9 cellular contexts compared by ENCODE assay signal in the genomic region with DNA sequence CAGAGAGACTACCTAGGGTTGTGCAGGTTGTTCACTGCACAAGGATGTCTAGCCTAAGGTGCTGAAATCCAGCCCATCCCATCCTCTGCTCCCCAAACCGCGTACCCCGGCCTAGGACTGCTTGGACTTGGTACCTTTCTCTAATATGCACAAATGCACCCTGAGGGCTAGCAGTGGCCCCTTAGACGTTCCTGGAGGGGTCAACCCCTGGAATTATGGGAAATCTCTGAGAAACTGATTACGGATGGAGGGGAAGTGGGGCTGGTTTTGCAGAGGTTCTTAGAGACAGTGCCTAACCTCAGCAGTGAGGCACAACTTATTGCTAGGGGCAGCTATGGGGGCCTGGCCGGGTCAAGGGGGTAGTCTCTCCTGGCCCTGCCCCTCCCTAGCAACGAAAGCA. TPM values are rescaled to one million over a fixed set of nuclear protein-coding genes. Genes with fewer than 3 reads are reported as not detected.
A peak's percentile ranks its signal among the peaks of the same experiment; 100 is the strongest.
DNase-seq lines count a peak whose midpoint lies in the region; ATAC-seq and TF ChIP-seq lines count a peak whose summit lies in the region.
"Had no signal": no experiment of that assay in that cellular context is flagged by ENCODE, and none has a peak within 500 bp of the region (broad histone marks: within the 10 kb centered on the region; RNA-seq: fewer than 3 reads in every experiment).

No MANE protein-coding gene starts in this region.

- H3K4me1 ChIP-seq in smooth muscle cell (ENCODE audit: low read depth) = peaks cover 19% of the 10 kb centered on the region

- H3K4me1 Mint-ChIP-seq in WTC11 = peaks cover 23% of the 10 kb centered on the region

- H3K27me3 Mint-ChIP-seq in WTC11 (ENCODE audit: low read depth) = peaks cover 6% of the 10 kb centered on the region

- peak overlapping the region; percentile 97 for H3K27ac ChIP-seq in smooth muscle cell (ENCODE audit: low read depth)

- CTCF ChIA-PET in WTC11 (lab: Charles Lee) = interaction anchor here (0.6 to 2.6 kb wide), 3 partner anchors 25 to 246 kb away, joined by 5 to 9 read pairs (median 5); a partner anchor contains a TSS

- H3K27me3 ChIP-seq in smooth muscle cell (ENCODE audit: low read depth) (no peaks in the 10 kb centered on the region), H7 (ENCODE audit: control insufficient read depth, insufficient read depth, low read length) (no peaks in the 10 kb centered on the region)

- H3K4me3 Mint-ChIP-seq in WTC11 = peak overlapping the region; percentile 50

- H3K9ac ChIP-seq in smooth muscle cell (ENCODE audit: low read depth) = peak overlapping the region; percentile 98

- H3K27ac Mint-ChIP-seq in WTC11 = no peak overlapping the region

- peaks cover 26% of the 10 kb centered on the region for H3F3A ChIP-seq in smooth muscle cell (ENCODE audit: low read depth)

- WGBS in smooth muscle cell (ENCODE audit: low lambda C conversion rate) = 80% methylated on average over 7 of the region's 7 CpGs

- DNase-seq in HFF-Myc (ENCODE audit: extremely low read depth, low read depth) (no peak), WTC11 (ENCODE audit: low spot score) (no peak), foreskin fibroblast (no peak), smooth muscle cell (lab: John Stamatoyannopoulos, UW; ENCODE audit: unreplicated experiment) (no peak), HUDEP-2 (lab: John Stamatoyannopoulos, UW; ENCODE audit: unreplicated experiment in 76 of 76) (no peak), NAMALWA (ENCODE audit: low spot score) (no peak), H7 (no peak), omental fat pad (ENCODE audit: low spot score) (no peak)
- DNase-seq: SHP77 had no signal

- TF ChIP-seq CTCF in HFF-Myc (IDR thresholded peaks at IDR 0.05; ENCODE audit: low read depth, low read length, missing control alignments) (no peak), WTC11 (IDR thresholded peaks at IDR 0.05) (no peak), foreskin fibroblast (IDR thresholded peaks at IDR 0.05; ENCODE audit: low read depth, low read length) (no peak), smooth muscle cell (IDR thresholded peaks at IDR 0.05; ENCODE audit: borderline replicate concordance, insufficient read depth, poor library complexity, severe bottlenecking) (no peak), omental fat pad (IDR thresholded peaks at IDR 0.05) (no peak)

- no peaks in the 10 kb centered on the region for H3K36me3 ChIP-seq in smooth muscle cell (ENCODE audit: low read depth)
- H3K36me3 ChIP-seq in H7 (replicated peaks; ENCODE audit: control insufficient read depth, insufficient read depth, low read length) = no peaks in the 10 kb centered on the region; the same call in 1 of the 2 replicates

- H2AFZ ChIP-seq in smooth muscle cell (ENCODE audit: low read depth) = no peak overlapping the region

- POLR2A ChIA-PET in WTC11 (lab: Charles Lee) = interaction anchor here (0.6 to 1.1 kb wide), 3 partner anchors 30 to 57 kb away, joined by 3 read pairs; a partner anchor contains a TSS

- no peaks in the 10 kb centered on the region for H3K9me3 Mint-ChIP-seq in WTC11

- peaks cover 6% of the 10 kb centered on the region for H4K20me1 ChIP-seq in smooth muscle cell (ENCODE audit: low read depth)

- peak overlapping the region; percentile 99 for H3K4me3 ChIP-seq in HFF-Myc (replicated peaks; ENCODE audit: low read depth, low read length)
- peak overlapping the region; percentile 24 to 81 for H3K4me3 ChIP-seq in foreskin fibroblast (ENCODE audit: low read depth in 1 of 2, low read length in 2 of 2)
- H3K4me3 ChIP-seq in smooth muscle cell = peak overlapping the region; percentile 6
- no peak overlapping the region; the same call in 1 of the 2 replicates for H3K4me3 ChIP-seq in H7 (ENCODE audit: insufficient read depth, low read depth, low read length)

- H3K9me3 ChIP-seq in smooth muscle cell (replicated peaks; ENCODE audit: low read depth) = no peaks in the 10 kb centered on the region

- no peaks in the 10 kb centered on the region for H3K36me3 Mint-ChIP-seq in WTC11

- H3K4me2 ChIP-seq in smooth muscle cell = peak overlapping the region; percentile 93

- H3K79me2 ChIP-seq in smooth muscle cell (ENCODE audit: low read depth) = peaks cover 34% of the 10 kb centered on the region

- no peak for ATAC-seq in WTC11
- no peak for ATAC-seq in omental fat pad (ENCODE audit: low FRiP score)

TF ChIP-seq in WTC11, 78 proteins besides CTCF, POLR2A, EP300 and RAD21:
- no peak for TF ChIP-seq ZNF138 (CRISPR knock-in tag; conservative IDR thresholded peaks at IDR 0.05)
- TF ChIP-seq, protein P1, sequence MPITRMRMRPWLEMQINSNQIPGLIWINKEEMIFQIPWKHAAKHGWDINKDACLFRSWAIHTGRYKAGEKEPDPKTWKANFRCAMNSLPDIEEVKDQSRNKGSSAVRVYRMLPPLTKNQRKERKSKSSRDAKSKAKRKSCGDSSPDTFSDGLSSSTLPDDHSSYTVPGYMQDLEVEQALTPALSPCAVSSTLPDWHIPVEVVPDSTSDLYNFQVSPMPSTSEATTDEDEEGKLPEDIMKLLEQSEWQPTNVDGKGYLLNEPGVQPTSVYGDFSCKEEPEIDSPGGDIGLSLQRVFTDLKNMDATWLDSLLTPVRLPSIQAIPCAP (CRISPR knock-in tag; IDR thresholded peaks at IDR 0.05) = no peak
- TF ChIP-seq, protein P2, sequence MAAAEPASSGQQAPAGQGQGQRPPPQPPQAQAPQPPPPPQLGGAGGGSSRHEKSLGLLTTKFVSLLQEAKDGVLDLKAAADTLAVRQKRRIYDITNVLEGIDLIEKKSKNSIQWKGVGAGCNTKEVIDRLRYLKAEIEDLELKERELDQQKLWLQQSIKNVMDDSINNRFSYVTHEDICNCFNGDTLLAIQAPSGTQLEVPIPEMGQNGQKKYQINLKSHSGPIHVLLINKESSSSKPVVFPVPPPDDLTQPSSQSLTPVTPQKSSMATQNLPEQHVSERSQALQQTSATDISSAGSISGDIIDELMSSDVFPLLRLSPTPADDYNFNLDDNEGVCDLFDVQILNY (CRISPR knock-in tag; IDR thresholded peaks at IDR 0.05) = no peak

RNA-seq across cellular contexts. Expression of a gene that starts 2.5 kb away (rescaled TPM):
- 28.5 to 31.9 TPM (median 30.6 TPM) in 3 replicates for total RNA-seq in WTC11 (2021)
- total RNA-seq in smooth muscle cell = 32.0 and 41.2 TPM in 2 replicates
- polyA plus RNA-seq in smooth muscle cell = 90.8 and 99.5 TPM in 2 replicates
- total RNA-seq in H7 (2014; rRNA removed; shearing (Covaris generic)) = 23.9 and 29.1 TPM in 2 replicates
- total RNA-seq in omental fat pad = 10 to 100 TPM; 14.0 to 18.8 (median 17.5) TPM

RNA-seq across cellular contexts. Expression of a gene that starts 2.8 kb away (rescaled TPM):
- total RNA-seq in WTC11 (2021) = 111 to 129 TPM (median 114 TPM) in 3 replicates
- total RNA-seq in smooth muscle cell = 73.9 and 79.3 TPM in 2 replicates
- 276 and 278 TPM in 2 replicates for polyA plus RNA-seq in smooth muscle cell
- total RNA-seq in H7 (2014; rRNA removed; shearing (Covaris generic)) = 88.1 and 97.5 TPM in 2 replicates
- total RNA-seq in omental fat pad = 10 to 100 TPM; 53.0 to 88.6 (median 72.5) TPM

RNA-seq across cellular contexts. Expression of a gene that starts 16.2 kb away (rescaled TPM):
- 16.3 to 20.5 TPM (median 17.1 TPM) in 3 replicates for total RNA-seq in WTC11 (2021)
- total RNA-seq in smooth muscle cell = 12.5 and 15.8 TPM in 2 replicates
- 26.1 and 49.8 TPM in 2 replicates for polyA plus RNA-seq in smooth muscle cell
- 0.48 and 1.0 TPM in 2 replicates for total RNA-seq in H7 (2014; rRNA removed; shearing (Covaris generic))
- 100 to 1,000 TPM in 2 of 4 donors, 10 to 100 TPM in 1, 1 to 10 TPM in 1; 2.8 to 223 (median 57.0) TPM for total RNA-seq in omental fat pad

RNA-seq across cellular contexts. Expression of a gene that starts 25.9 kb away (rescaled TPM):
- 52.7 to 55.3 TPM (median 53.0 TPM) in 3 replicates for total RNA-seq in WTC11 (2021)
- 15.7 and 19.5 TPM in 2 replicates for total RNA-seq in smooth muscle cell
- polyA plus RNA-seq in smooth muscle cell = 55.7 and 80.4 TPM in 2 replicates
- 39.2 and 42.4 TPM in 2 replicates for total RNA-seq in H7 (2014; rRNA removed; shearing (Covaris generic))
- total RNA-seq in omental fat pad = 10 to 100 TPM; 40.2 to 85.9 (median 59.4) TPM

RNA-seq across cellular contexts. Expression of a gene that starts 28.1 kb away (rescaled TPM):
- total RNA-seq in WTC11 (2021) (91.6 to 93.1 TPM (median 92.2 TPM) in 3 replicates), smooth muscle cell (109 and 118 TPM in 2 replicates), omental fat pad (10 to 100 TPM; 48.8 to 66.4 (median 54.6) TPM)
- 111 and 114 TPM in 2 replicates for polyA plus RNA-seq in smooth muscle cell
- 113 and 139 TPM in 2 replicates for total RNA-seq in H7 (2014; rRNA removed; shearing (Covaris generic))
